3 cellular contexts compared by ENCODE assay signal in genomic region chr20:15814360-15814759, GRCh38.
TF ChIP-seq lines count a peak whose summit lies in the region.

No MANE protein-coding gene starts in this region.

TF ChIP-seq in SK-N-SH treated with all-trans-retinoic acid at 6 μM for 48 hours, 23 proteins besides CTCF, POLR2A, EP300 and RAD21 (continued from another document):
- no peak for TF ChIP-seq TSHZ2 (CRISPR knock-in tag; IDR thresholded peaks at IDR 0.05)
- TF ChIP-seq ZNF8 (CRISPR knock-in tag; IDR thresholded peaks at IDR 0.05) = no peak
- no peak for TF ChIP-seq ZNF565 (CRISPR knock-in tag; conservative IDR thresholded peaks at IDR 0.05; ENCODE audit: low read depth)
- TF ChIP-seq BACH2 (CRISPR knock-in tag; IDR thresholded peaks at IDR 0.05; ENCODE audit: borderline replicate concordance) = no peak

TF ChIP-seq in SK-N-SH, 30 proteins besides CTCF, POLR2A, EP300 and RAD21 (continued from another document):
- TF ChIP-seq PBX3 (IDR thresholded peaks at IDR 0.05) (no peak), RFX5 (IDR thresholded peaks at IDR 0.05; ENCODE audit: low read length) (no peak), FOXM1 (IDR thresholded peaks at IDR 0.05; ENCODE audit: low read depth) (no peak), FOXJ3 (CRISPR knock-in tag; IDR thresholded peaks at IDR 0.05) (no peak), GATA2 (CRISPR knock-in tag; IDR thresholded peaks at IDR 0.05) (no peak), EZH2phosphoT487 (IDR thresholded peaks at IDR 0.05; ENCODE audit: borderline replicate concordance, low read depth) (no peak), ZBTB33 (IDR thresholded peaks at IDR 0.05; ENCODE audit: borderline replicate concordance, low read depth) (no peak), ELF1 (IDR thresholded peaks at IDR 0.05) (no peak), YY1 (IDR thresholded peaks at IDR 0.05; ENCODE audit: low read depth) (no peak), MEF2A (IDR thresholded peaks at IDR 0.05; ENCODE audit: borderline replicate concordance, low read depth) (no peak), IRF3 (IDR thresholded peaks at IDR 0.05; ENCODE audit: low read depth, low read length) (no peak)

TF ChIP-seq in HepG2, 621 proteins besides CTCF, POLR2A, EP300 and RAD21 (continued from another document):
- TF ChIP-seq NFAT5 (CRISPR knock-in tag; IDR thresholded peaks at IDR 0.05) = no peak
- 0 out of 2 replicates have a peak, but pooled peaks have one; percentile 30 for TF ChIP-seq HNF1A (IDR thresholded peaks at IDR 0.05; ENCODE audit: low read depth)
- TF ChIP-seq HNF1A (CRISPR knock-in tag; IDR thresholded peaks at IDR 0.05; ENCODE audit: borderline replicate concordance) = no peak
